Comparison of ENCODE assay signal across 13 cellular contexts in genomic region chr6:110524305-110524704, GRCh38. TPM values are rescaled to one million over a fixed set of nuclear protein-coding genes. Genes with fewer than 3 reads are reported as not detected.
"Had no signal": no experiment of that assay in that cellular context is flagged by ENCODE, and none has a peak within 500 bp of the region (broad histone marks: within the 10 kb centered on the region; RNA-seq: fewer than 3 reads in every experiment).

No MANE protein-coding gene starts in this region.

- H3K9me3 ChIP-seq: left lung, neutrophil, tibial artery, uterus had no signal

- H3K36me3 ChIP-seq: left lung, neutrophil, tibial artery, uterus had no signal

- DNase-seq: activated CD4-positive, alpha-beta T cell treated with anti-CD3 and anti-CD28 coated beads, Interleukin-2, amount 10 ng/mL, durations not matched to agents 7 days and 5 days; activated CD8-positive, alpha-beta memory T cell treated with anti-CD3 and anti-CD28 coated beads, Interleukin-2, amount 50 U/mL, for 48 hours; activated gamma-delta T cell; activated T-cell treated with anti-CD3 and anti-CD28 coated beads, Interleukin-2, amount 50 U/mL, for 72 hours; left lung; naive thymus-derived CD8-positive, alpha-beta T cell; retina; stimulated activated CD4-positive, alpha-beta T cell treated with anti-CD3 and anti-CD28 coated beads, Interleukin-2, amount 100 ng/mL, for 48 hours; tibial artery; uterus had no signal

- H3K4me3 ChIP-seq: left lung, tibial artery, uterus had no signal

- H3K27me3 ChIP-seq: left lung, neutrophil, tibial artery, uterus had no signal

- H3K27ac ChIP-seq: left lung, neutrophil, tibial artery, uterus had no signal

RNA-seq across cellular contexts. Expression of gene SLC22A16, which starts 47.9 kb away (rescaled TPM):
- polyA plus RNA-seq: esophagus; keratinocyte; naive thymus-derived CD8-positive, alpha-beta T cell had no signal
